ENCODE assay signal across 8 cellular contexts in genomic region chr3:136659253-136659652, GRCh38.
DNase-seq lines count a peak whose midpoint lies in the region; ATAC-seq and TF ChIP-seq lines count a peak whose summit lies in the region.

No MANE protein-coding gene starts in this region.

- DNase-seq in AG20443 (ENCODE audit: low spot score) (peak; percentile 54), NCI-H1417 treated with DMSO at 0.1 percent for 48 hours (lab: John Stamatoyannopoulos, UW) (peak; percentile 7), cardiac fibroblast (ENCODE audit: low read depth in 2 of 2) (peak; percentile 75 to 77), lung microvascular endothelial cell (ENCODE audit: low read depth in 2 of 2) (peak; percentile 32 to 40), NCI-H345 (lab: John Stamatoyannopoulos, UW) (no peak), colonic mucosa (no peak), OCI-M1 (lab: John Stamatoyannopoulos, UW) (no peak)

- H3K4me3 ChIP-seq in cardiac fibroblast (replicated peaks in 1 of 2; ENCODE audit: low read depth in 2 of 2, low read length in 2 of 2), result no peak overlapping the region
- H3K4me3 ChIP-seq in colonic mucosa, result no peak overlapping the region

- no peaks in the 10 kb centered on the region for H3K9me3 ChIP-seq in colonic mucosa

- no peaks in the 10 kb centered on the region for H3K27me3 ChIP-seq in colonic mucosa

- TF ChIP-seq CTCF in cardiac fibroblast (IDR thresholded peaks at IDR 0.05; ENCODE audit: low read depth, low read length), result no peak
- no peak for TF ChIP-seq CTCF in colonic mucosa (IDR thresholded peaks at IDR 0.05)

- no peaks in the 10 kb centered on the region for H3K4me1 ChIP-seq in colonic mucosa

- no peak overlapping the region for H3K27ac ChIP-seq in colonic mucosa

- no peak for ATAC-seq in HG03159 (IDR thresholded peaks at IDR 0.05; ENCODE audit: unreplicated experiment)

- no peaks in the 10 kb centered on the region for H3K36me3 ChIP-seq in colonic mucosa

- no peak overlapping the region for H3K9ac ChIP-seq in colonic mucosa (ENCODE audit: low read depth in 2 of 2, low read length in 2 of 2)

- intact Hi-C loops in colonic mucosa (cut with DNase I), result no loop called here

Comparison
In these comparisons a context has a peak if more than half of its experiments do, and no peak if none do; other contexts are left out.
1. DNase-seq: peak in AG20443 (single experiment), NCI-H1417 treated with DMSO at 0.1 percent for 48 hours (single experiment), cardiac fibroblast (2 of 2) and lung microvascular endothelial cell (2 of 2); none in NCI-H345 (single experiment), colonic mucosa (single experiment) and OCI-M1 (single experiment).